Comparison of ENCODE assay signal across 8 cellular contexts in the genomic region with DNA sequence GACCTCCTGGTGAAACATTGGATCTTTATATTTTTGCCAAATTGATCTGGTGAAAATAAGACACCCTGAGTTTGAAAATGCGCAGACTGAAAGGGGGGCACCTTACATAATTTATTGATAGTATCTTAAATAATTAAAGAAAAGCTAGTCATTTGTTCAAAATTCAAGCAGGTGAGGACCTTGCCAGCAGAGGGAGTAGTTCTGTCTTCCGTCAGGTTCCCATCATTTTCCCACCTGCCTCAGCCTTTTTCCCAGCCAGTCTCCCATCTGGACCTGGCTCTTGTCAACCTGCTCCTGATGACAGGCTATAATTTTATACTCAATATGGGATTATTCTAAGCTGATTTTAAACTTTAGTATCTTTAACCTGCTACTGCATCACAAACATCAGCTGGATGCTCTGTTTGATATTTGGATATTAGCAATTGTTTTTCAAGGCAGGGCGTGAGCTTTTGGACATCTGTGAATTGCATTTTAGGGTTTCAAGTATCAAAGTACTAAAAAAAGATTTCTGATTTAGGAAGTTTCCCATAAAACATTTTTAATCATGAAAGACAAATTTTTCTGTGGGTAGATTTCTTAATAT.
DNase-seq lines count a peak whose midpoint lies in the region; ATAC-seq and TF ChIP-seq lines count a peak whose summit lies in the region.

No MANE protein-coding gene starts in this region.

- no peaks in the 10 kb centered on the region for H3K9me2 ChIP-seq in Karpas-422 (replicated peaks; ENCODE audit: insufficient read depth, low read length)

- no peaks in the 10 kb centered on the region for H4K20me1 ChIP-seq in Karpas-422 (ENCODE audit: insufficient read depth, low read depth, low read length)

- H3K9ac ChIP-seq in Karpas-422 (ENCODE audit: low read length) = no peak overlapping the region

- H3K4me3 ChIP-seq in Karpas-422 (ENCODE audit: low read length) (no peak overlapping the region), RWPE2 (ENCODE audit: severe bottlenecking) (no peak overlapping the region)

- H3K4me2 ChIP-seq in Karpas-422 (ENCODE audit: low read depth, low read length, poor library complexity, severe bottlenecking) = no peak overlapping the region

- 0 out of 2 replicates have a peak overlapping the region, but pooled peaks have one; percentile 32 for H2AFZ ChIP-seq in Karpas-422 (ENCODE audit: low read length)

- H3K79me2 ChIP-seq in Karpas-422 (ENCODE audit: low read length) = 0 out of 2 replicates have a peak, but pooled peaks cover 3% of the 10 kb centered on the region

- H3K27me3 ChIP-seq in Karpas-422 (ENCODE audit: low read length) = no peaks in the 10 kb centered on the region
- H3K27me3 ChIP-seq in RWPE2 (ENCODE audit: insufficient read depth, poor library complexity, severe bottlenecking) = no peaks in the 10 kb centered on the region

- ATAC-seq in RWPE2 (ENCODE audit: low read depth) = no peak
- no peak for ATAC-seq in GM18868 (IDR thresholded peaks at IDR 0.05; ENCODE audit: unreplicated experiment)

- no peaks in the 10 kb centered on the region for H3K36me3 ChIP-seq in Karpas-422 (ENCODE audit: insufficient read depth, low read length)
- no peaks in the 10 kb centered on the region for H3K36me3 ChIP-seq in RWPE2 (ENCODE audit: low read depth)

- DNase-seq in DMS114 treated with DMSO at 0.1 percent for 48 hours (lab: John Stamatoyannopoulos, UW; ENCODE audit: unreplicated experiment) (peak; percentile 88), Karpas-422 (peak; percentile 47), RWPE2 (ENCODE audit: low spot score) (no peak), iPS DF 19.7 (ENCODE audit: low read depth, low spot score) (peak; percentile 5), NCI-H226 (no peak), GM19238 (ENCODE audit: insufficient read length, low spot score) (no peak)
- DNase-seq in stimulated activated naive CD4-positive, alpha-beta T cell treated with Interleukin-2 at 50 U/mL for 16 hours (lab: John Stamatoyannopoulos, UW) = no peak

- peak; percentile 88 for TF ChIP-seq CTCF in RWPE2 (IDR thresholded peaks at IDR 0.05; ENCODE audit: poor library complexity, severe bottlenecking)

- H3K27ac ChIP-seq in Karpas-422 (ENCODE audit: low read length) (no peak overlapping the region), RWPE2 (ENCODE audit: poor library complexity, severe bottlenecking) (no peak overlapping the region)

- H3K9me3 ChIP-seq in Karpas-422 (ENCODE audit: low read length) = no peaks in the 10 kb centered on the region
- no peaks in the 10 kb centered on the region for H3K9me3 ChIP-seq in RWPE2 (ENCODE audit: severe bottlenecking)

- no peaks in the 10 kb centered on the region for H3K4me1 ChIP-seq in Karpas-422 (ENCODE audit: low read length)
- H3K4me1 ChIP-seq in RWPE2 (ENCODE audit: insufficient read depth, poor library complexity, severe bottlenecking) = peaks cover 34% of the 10 kb centered on the region

Comparison
In these comparisons a context has a peak if more than half of its experiments do, and no peak if none do; other contexts are left out.
1. DNase-seq: peak in DMS114 treated with DMSO at 0.1 percent for 48 hours (single experiment), Karpas-422 (single experiment) and iPS DF 19.7 (single experiment); none in RWPE2 (single experiment), NCI-H226 (single experiment), GM19238 (single experiment) and stimulated activated naive CD4-positive, alpha-beta T cell treated with Interleukin-2 at 50 U/mL for 16 hours (single experiment).